20 cellular contexts compared by ENCODE assay signal in genomic region chr4:88814043-88814617, GRCh38.
DNase-seq lines count a peak whose midpoint lies in the region; ATAC-seq and TF ChIP-seq lines count a peak whose summit lies in the region.
"Had no signal": no experiment of that assay in that cellular context is flagged by ENCODE, and none has a peak within 500 bp of the region (broad histone marks: within the 10 kb centered on the region; RNA-seq: fewer than 3 reads in every experiment).

No MANE protein-coding gene starts in this region.

- no peaks in the 10 kb centered on the region for H3K27me3 ChIP-seq in left ventricle myocardium inferior (ENCODE audit: low read depth)
- H3K27me3 ChIP-seq in uterus = no peaks in the 10 kb centered on the region
- H3K27me3 ChIP-seq: adrenal gland had no signal

- H3K4me3 Mint-ChIP-seq in T-helper 17 cell = no peak overlapping the region
- H3K4me3 Mint-ChIP-seq: activated CD8-positive, alpha-beta memory T cell treated with anti-CD3 and anti-CD28 coated beads, Interleukin-2, amount 10 ng/mL, durations not matched to agents 7 days and 5 days; CD4-positive, alpha-beta T cell; mesothelial cell of epicardium; neural crest cell had no signal

- H3K36me3 ChIP-seq in left ventricle myocardium inferior (no peaks in the 10 kb centered on the region), uterus (no peaks in the 10 kb centered on the region)
- H3K36me3 ChIP-seq: adrenal gland had no signal

- H3K9me3 ChIP-seq in left ventricle myocardium inferior (replicated peaks) (no peaks in the 10 kb centered on the region), T-helper 17 cell (ENCODE audit: control insufficient read depth, low read length, poor library complexity, severe bottlenecking) (no peaks in the 10 kb centered on the region), uterus (no peaks in the 10 kb centered on the region)
- H3K9me3 ChIP-seq: adrenal gland had no signal

- TF ChIP-seq POLR2A in uterus (IDR thresholded peaks at IDR 0.05) = no peak

- no peaks in the 10 kb centered on the region for H3K27me3 Mint-ChIP-seq in T-helper 17 cell
- H3K27me3 Mint-ChIP-seq: CD4-positive, alpha-beta T cell had no signal

- H3K4me3 ChIP-seq in left ventricle myocardium inferior (no peak overlapping the region), uterus (no peak overlapping the region)
- H3K4me3 ChIP-seq: adrenal gland had no signal

- ATAC-seq in T-helper 17 cell (no peak), left lobe of liver (peak; percentile 74), HG02840 (IDR thresholded peaks at IDR 0.05; ENCODE audit: low FRiP score, unreplicated experiment) (no peak)
- ATAC-seq: activated CD4-positive, CD25-positive, alpha-beta regulatory T cell treated with anti-CD3 and anti-CD28 coated beads, Interleukin-2, amount 50 U/mL, for 24 hours; activated CD8-positive, alpha-beta memory T cell treated with anti-CD3 and anti-CD28 coated beads, Interleukin-2, amount 10 ng/mL, durations not matched to agents 7 days and 5 days; stimulated activated naive CD8-positive, alpha-beta T cell treated with anti-CD3 and anti-CD28 coated beads, Interleukin-15, Interleukin-2, amounts not matched to agents 100 U/mL and 50 U/mL, for 24 hours had no signal

- H3K27ac Mint-ChIP-seq in T-helper 17 cell = peak overlapping the region; percentile 19
- H3K27ac Mint-ChIP-seq: activated CD8-positive, alpha-beta memory T cell treated with anti-CD3 and anti-CD28 coated beads, Interleukin-2, amount 10 ng/mL, durations not matched to agents 7 days and 5 days; CD4-positive, alpha-beta T cell had no signal

- no peaks in the 10 kb centered on the region for H3K36me3 Mint-ChIP-seq in T-helper 17 cell (ENCODE audit: low read depth)
- H3K36me3 Mint-ChIP-seq: activated CD8-positive, alpha-beta memory T cell treated with anti-CD3 and anti-CD28 coated beads, Interleukin-2, amount 10 ng/mL, durations not matched to agents 7 days and 5 days had no signal

- H3K27ac ChIP-seq in left ventricle myocardium inferior (replicated peaks) (no peak overlapping the region), uterus (no peak overlapping the region)
- H3K27ac ChIP-seq: adrenal gland had no signal

- DNase-seq in left ventricle myocardium inferior (no peak), cardiac septum (ENCODE audit: low spot score) (no peak), T-helper 17 cell (no peak), left lobe of liver (ENCODE audit: low spot score) (peak; percentile 55), SKM-1 treated with dmso at 0.1 percent for 144 hours (lab: John Stamatoyannopoulos, UW; ENCODE audit: unreplicated experiment) (no peak), uterus (no peak), SHP77 (lab: John Stamatoyannopoulos, UW) (no peak)
- DNase-seq: activated CD8-positive, alpha-beta memory T cell treated with anti-CD3 and anti-CD28 coated beads, Interleukin-2, amount 10 ng/mL, durations not matched to agents 7 days and 5 days; CD4-positive, alpha-beta T cell; central memory CD4-positive, alpha-beta T cell; islet precursor cell; Kasumi-1; NCI-H1436; NCI-H446; stimulated activated naive CD8-positive, alpha-beta T cell treated with anti-CD3 and anti-CD28 coated beads, Interleukin-15, Interleukin-2, amounts not matched to agents 100 U/mL and 50 U/mL, for 24 hours had no signal

- intact Hi-C loops in left ventricle myocardium inferior (cut with micrococcal nuclease) (loop anchor here (10.0 kb wide), 1 partner anchor 109 kb away; no protein-coding TSS in a partner anchor), cardiac septum (cut with DNase I) (no loop called here), uterus (cut with DNase I; ENCODE audit: low total_unique reads) (no loop called here)

- TF ChIP-seq CTCF in left ventricle myocardium inferior (IDR thresholded peaks at IDR 0.05; ENCODE audit: borderline replicate concordance) (peak; percentile 41), uterus (IDR thresholded peaks at IDR 0.05) (no peak)

- peaks cover 10% of the 10 kb centered on the region for H3K4me1 Mint-ChIP-seq in T-helper 17 cell

- peaks cover 82% of the 10 kb centered on the region for H3K4me1 ChIP-seq in left ventricle myocardium inferior
- H3K4me1 ChIP-seq in uterus = peaks cover 0 to 4% of the 10 kb centered on the region in 2 donors
